In genomic region chr2:10326707-10327594, GRCh38 we compare ENCODE assay signal across 10 cellular contexts. TPM values are rescaled to one million over a fixed set of nuclear protein-coding genes. Genes with fewer than 3 reads are reported as not detected.
DNase-seq lines count a peak whose midpoint lies in the region; ATAC-seq, FAIRE-seq and TF ChIP-seq lines count a peak whose summit lies in the region.
"Had no signal": no experiment of that assay in that cellular context is flagged by ENCODE, and none has a peak within 500 bp of the region (broad histone marks: within the 10 kb centered on the region; RNA-seq: fewer than 3 reads in every experiment).

No MANE protein-coding gene starts in this region.

- peaks cover 80% of the 10 kb centered on the region for H3K4me1 Mint-ChIP-seq in activated CD8-positive, alpha-beta T cell treated with anti-CD3 and anti-CD28 coated beads for 36 hours (ENCODE audit: low read depth)
- H3K4me1 Mint-ChIP-seq in activated CD8-positive, alpha-beta T cell treated with anti-CD3 and anti-CD28 coated beads, Interleukin-2, amount 10 ng/mL, durations not matched to agents 7 days and 5 days (ENCODE audit: low read depth), result peaks cover 52% of the 10 kb centered on the region
- peaks cover 78% of the 10 kb centered on the region for H3K4me1 Mint-ChIP-seq in central memory CD8-positive, alpha-beta T cell

- no peaks in the 10 kb centered on the region for H3K9me3 ChIP-seq in small intestine (ENCODE audit: control insufficient read depth, low read depth)

- no peaks in the 10 kb centered on the region for H3K36me3 ChIP-seq in small intestine (ENCODE audit: control insufficient read depth in 2 of 2, insufficient read depth in 2 of 2, low read length in 2 of 2)

- H3K4me3 ChIP-seq in small intestine (ENCODE audit: low read depth in 1 of 2, low read length in 2 of 2), result no peak overlapping the region

- no peak overlapping the region for H3K27ac ChIP-seq in small intestine (ENCODE audit: low read depth in 1 of 2, low read length in 1 of 2)

- no peak overlapping the region for H3K4me3 Mint-ChIP-seq in activated CD8-positive, alpha-beta T cell treated with anti-CD3 and anti-CD28 coated beads for 36 hours
- H3K4me3 Mint-ChIP-seq in activated CD8-positive, alpha-beta T cell treated with anti-CD3 and anti-CD28 coated beads, Interleukin-2, amount 10 ng/mL, durations not matched to agents 7 days and 5 days, result no peak overlapping the region
- H3K4me3 Mint-ChIP-seq in central memory CD8-positive, alpha-beta T cell, result no peak overlapping the region

- FAIRE-seq in small intestine (lab: Jason Lieb, UNC), result no peak
- FAIRE-seq: GM12892 had no signal

- CTCF ChIA-PET in activated CD8-positive, alpha-beta T cell treated with anti-CD3 and anti-CD28 coated beads for 36 hours (lab: Charles Lee), result interaction anchor here (1.1 to 7.2 kb wide), 7 partner anchors 9 to 108 kb away, joined by 3 to 61 read pairs (median 4); partner anchors contain the start of gene HPCAL1
- CTCF ChIA-PET in activated CD8-positive, alpha-beta T cell treated with anti-CD3 and anti-CD28 coated beads, Interleukin-2, amount 10 ng/mL, durations not matched to agents 7 days and 5 days (lab: Charles Lee), result interaction anchor here (1.0 to 5.7 kb wide), 6 partner anchors 16 to 108 kb away, joined by 3 to 63 read pairs (median 7); partner anchors contain the start of gene HPCAL1

- H3K27ac Mint-ChIP-seq in activated CD8-positive, alpha-beta T cell treated with anti-CD3 and anti-CD28 coated beads for 36 hours, result peak overlapping the region; percentile 58
- H3K27ac Mint-ChIP-seq in activated CD8-positive, alpha-beta T cell treated with anti-CD3 and anti-CD28 coated beads, Interleukin-2, amount 10 ng/mL, durations not matched to agents 7 days and 5 days, result no peak overlapping the region
- H3K27ac Mint-ChIP-seq in central memory CD8-positive, alpha-beta T cell (ENCODE audit: low read depth), result peak overlapping the region; percentile 76

- no peak for TF ChIP-seq CTCF in activated CD8-positive, alpha-beta T cell treated with anti-CD3 and anti-CD28 coated beads for 36 hours (IDR thresholded peaks at IDR 0.05)

- no peak for ATAC-seq in activated CD8-positive, alpha-beta T cell treated with anti-CD3 and anti-CD28 coated beads for 36 hours
- ATAC-seq in activated CD8-positive, alpha-beta T cell treated with anti-CD3 and anti-CD28 coated beads, Interleukin-2, amount 10 ng/mL, durations not matched to agents 7 days and 5 days, result no peak
- no peak for ATAC-seq in central memory CD8-positive, alpha-beta T cell (replicated peaks; ENCODE audit: extremely low read depth, poor library complexity, severe bottlenecking)
- no peak for ATAC-seq in HG02973 (IDR thresholded peaks at IDR 0.05; ENCODE audit: unreplicated experiment)

- POLR2A ChIA-PET in activated CD8-positive, alpha-beta T cell treated with anti-CD3 and anti-CD28 coated beads for 36 hours (lab: Charles Lee), result interaction anchor here (0.9 to 5.7 kb wide), 3 partner anchors 20 to 56 kb away, joined by 3 to 59 read pairs (median 7); partner anchors contain the start of gene HPCAL1
- POLR2A ChIA-PET in activated CD8-positive, alpha-beta T cell treated with anti-CD3 and anti-CD28 coated beads, Interleukin-2, amount 10 ng/mL, durations not matched to agents 7 days and 5 days (lab: Charles Lee), result no interaction called here

- no peaks in the 10 kb centered on the region for H3K9me3 Mint-ChIP-seq in activated CD8-positive, alpha-beta T cell treated with anti-CD3 and anti-CD28 coated beads for 36 hours
- H3K9me3 Mint-ChIP-seq in activated CD8-positive, alpha-beta T cell treated with anti-CD3 and anti-CD28 coated beads, Interleukin-2, amount 10 ng/mL, durations not matched to agents 7 days and 5 days (ENCODE audit: insufficient read depth), result no peaks in the 10 kb centered on the region
- no peaks in the 10 kb centered on the region for H3K9me3 Mint-ChIP-seq in central memory CD8-positive, alpha-beta T cell

- no peaks in the 10 kb centered on the region for H3K27me3 ChIP-seq in small intestine (ENCODE audit: control insufficient read depth in 2 of 2, insufficient read depth in 2 of 2, low read length in 2 of 2)

- intact Hi-C loops in activated CD8-positive, alpha-beta T cell treated with anti-CD3 and anti-CD28 coated beads for 36 hours (cut with micrococcal nuclease), result no loop called here

- peaks cover 32% of the 10 kb centered on the region for H3K36me3 Mint-ChIP-seq in activated CD8-positive, alpha-beta T cell treated with anti-CD3 and anti-CD28 coated beads for 36 hours (ENCODE audit: low read depth)
- H3K36me3 Mint-ChIP-seq in activated CD8-positive, alpha-beta T cell treated with anti-CD3 and anti-CD28 coated beads, Interleukin-2, amount 10 ng/mL, durations not matched to agents 7 days and 5 days (ENCODE audit: low read depth), result peaks cover 16% of the 10 kb centered on the region
- H3K36me3 Mint-ChIP-seq in central memory CD8-positive, alpha-beta T cell (ENCODE audit: insufficient read depth), result peaks cover 11% of the 10 kb centered on the region

- H3K4me1 ChIP-seq in small intestine (ENCODE audit: control insufficient read depth in 2 of 2, insufficient read depth in 1 of 2, low read depth in 1 of 2, low read length in 1 of 2), result peaks cover 9 to 23% of the 10 kb centered on the region in 2 donors

- DNase-seq in activated CD8-positive, alpha-beta T cell treated with anti-CD3 and anti-CD28 coated beads for 36 hours, result no peak
- no peak for DNase-seq in activated CD8-positive, alpha-beta T cell treated with anti-CD3 and anti-CD28 coated beads, Interleukin-2, amount 10 ng/mL, durations not matched to agents 7 days and 5 days
- DNase-seq in NCI-H2196 (lab: John Stamatoyannopoulos, UW; ENCODE audit: unreplicated experiment) (peak; percentile 45), retina (peak; percentile 66), small intestine (no peak), NCI-H1436 treated with DMSO at 0.1 percent for 48 hours (lab: John Stamatoyannopoulos, UW) (no peak)
- DNase-seq in central memory CD8-positive, alpha-beta T cell (ENCODE audit: low spot score in 2 of 2), result no peak
- DNase-seq: Kasumi-1 had no signal

- no peaks in the 10 kb centered on the region for H3K27me3 Mint-ChIP-seq in activated CD8-positive, alpha-beta T cell treated with anti-CD3 and anti-CD28 coated beads for 36 hours
- H3K27me3 Mint-ChIP-seq in activated CD8-positive, alpha-beta T cell treated with anti-CD3 and anti-CD28 coated beads, Interleukin-2, amount 10 ng/mL, durations not matched to agents 7 days and 5 days (ENCODE audit: low read depth), result no peaks in the 10 kb centered on the region
- no peaks in the 10 kb centered on the region for H3K27me3 Mint-ChIP-seq in central memory CD8-positive, alpha-beta T cell

- WGBS in small intestine, 3 donors, result 38 to 58% (median 57%) methylated on average over 15 of the region's 15 CpGs

RNA-seq across cellular contexts. Expression of gene HPCAL1, which starts 24.2 kb away (rescaled TPM):
- total RNA-seq in activated CD8-positive, alpha-beta T cell treated with anti-CD3 and anti-CD28 coated beads for 36 hours, result 100 to 1,000 TPM; 166 to 170 TPM
- 10 to 100 TPM; 55.8 to 56.6 TPM for total RNA-seq in activated CD8-positive, alpha-beta T cell treated with anti-CD3 and anti-CD28 coated beads, Interleukin-2, amount 10 ng/mL, durations not matched to agents 7 days and 5 days
- polyA plus RNA-seq in small intestine, result 100 to 1,000 TPM in 1 of 3 donors, 10 to 100 TPM in 2; 82.3 to 142 (median 98.4) TPM

Comparison
In these comparisons a context has a peak if more than half of its experiments do, and no peak if none do; other contexts are left out.
1. DNase-seq: peak in NCI-H2196 (single experiment) and retina (single experiment); none in activated CD8-positive, alpha-beta T cell treated with anti-CD3 and anti-CD28 coated beads for 36 hours (single experiment), activated CD8-positive, alpha-beta T cell treated with anti-CD3 and anti-CD28 coated beads, Interleukin-2, amount 10 ng/mL, durations not matched to agents 7 days and 5 days (single experiment), central memory CD8-positive, alpha-beta T cell (0 of 2), small intestine (single experiment) and NCI-H1436 treated with DMSO at 0.1 percent for 48 hours (single experiment).